Comparison of ENCODE assay signal across 12 cellular contexts in genomic region chr21:33655591-33656221, GRCh38.
DNase-seq lines count a peak whose midpoint lies in the region; ATAC-seq and TF ChIP-seq lines count a peak whose summit lies in the region.
"Had no signal": no experiment of that assay in that cellular context is flagged by ENCODE, and none has a peak within 500 bp of the region (broad histone marks: within the 10 kb centered on the region; RNA-seq: fewer than 3 reads in every experiment).

No MANE protein-coding gene starts in this region.

- H3K9ac ChIP-seq in NT2/D1 (ENCODE audit: insufficient read length, low read depth), result no peak overlapping the region
- H3K9ac ChIP-seq: parathyroid adenoma had no signal

- H3K27me3 ChIP-seq in NT2/D1 (ENCODE audit: insufficient read depth, insufficient read length) (no peaks in the 10 kb centered on the region), neutrophil (no peaks in the 10 kb centered on the region)

- H3K36me3 ChIP-seq in NT2/D1 (ENCODE audit: insufficient read depth, insufficient read length, low read length) (peaks cover 22% of the 10 kb centered on the region), neutrophil (no peaks in the 10 kb centered on the region)
- H3K36me3 ChIP-seq: WERI-Rb-1 had no signal

- no peak overlapping the region for H3K4me3 ChIP-seq in NT2/D1 (ENCODE audit: insufficient read length, low read depth)
- H3K4me3 ChIP-seq in epithelial cell of esophagus (ENCODE audit: low read length), result no peak overlapping the region
- no peak overlapping the region for H3K4me3 ChIP-seq in neutrophil (ENCODE audit: low read depth in 1 of 2, low read length in 1 of 2)

- peak overlapping the region; percentile 68 for H3K27ac ChIP-seq in neutrophil
- H3K27ac ChIP-seq: parathyroid adenoma, WERI-Rb-1 had no signal

- peak; percentile 97 for DNase-seq in EL
- peak; percentile 74 for DNase-seq in NT2/D1 (ENCODE audit: low read depth, low spot score)
- peak; percentile 95 for DNase-seq in epithelial cell of esophagus (ENCODE audit: low read depth)
- DNase-seq in stimulated activated CD4-positive, alpha-beta T cell treated with anti-CD3 and anti-CD28 coated beads, Interleukin-2, amount 100 ng/mL, for 48 hours, result no peak
- DNase-seq in T-helper 9 cell, result no peak
- DNase-seq in SHP77 (lab: John Stamatoyannopoulos, UW), result no peak
- DNase-seq: NCI-H1092 treated with DMSO at 0.1 percent for 48 hours, substantia nigra, WERI-Rb-1 had no signal

- TF ChIP-seq CTCF in epithelial cell of esophagus (IDR thresholded peaks at IDR 0.05; ENCODE audit: insufficient read depth, low read depth, low read length, missing control alignments), result no peak
- no peak for TF ChIP-seq CTCF in neutrophil (IDR thresholded peaks at IDR 0.05)

- ATAC-seq in HG02759 (IDR thresholded peaks at IDR 0.05; ENCODE audit: unreplicated experiment), result no peak

- H3K9me3 ChIP-seq in NT2/D1 (ENCODE audit: insufficient read depth, low read length) (peaks cover 7% of the 10 kb centered on the region), neutrophil (no peaks in the 10 kb centered on the region)

- H3K4me1 ChIP-seq in NT2/D1 (ENCODE audit: insufficient read depth, insufficient read length) (peaks cover 9% of the 10 kb centered on the region), neutrophil (ENCODE audit: control insufficient read depth in 1 of 2, insufficient read depth in 1 of 2, low read depth in 1 of 2, low read length in 1 of 2) (peaks cover 25 to 28% of the 10 kb centered on the region in 2 experiments)

Comparison
In these comparisons a context has a peak if more than half of its experiments do, and no peak if none do; other contexts are left out.
1. DNase-seq: peak in EL (single experiment), NT2/D1 (single experiment) and epithelial cell of esophagus (single experiment); none in stimulated activated CD4-positive, alpha-beta T cell treated with anti-CD3 and anti-CD28 coated beads, Interleukin-2, amount 100 ng/mL, for 48 hours (0 of 2), T-helper 9 cell (single experiment) and SHP77 (0 of 2).